18 cellular contexts compared by ENCODE assay signal in the genomic region with DNA sequence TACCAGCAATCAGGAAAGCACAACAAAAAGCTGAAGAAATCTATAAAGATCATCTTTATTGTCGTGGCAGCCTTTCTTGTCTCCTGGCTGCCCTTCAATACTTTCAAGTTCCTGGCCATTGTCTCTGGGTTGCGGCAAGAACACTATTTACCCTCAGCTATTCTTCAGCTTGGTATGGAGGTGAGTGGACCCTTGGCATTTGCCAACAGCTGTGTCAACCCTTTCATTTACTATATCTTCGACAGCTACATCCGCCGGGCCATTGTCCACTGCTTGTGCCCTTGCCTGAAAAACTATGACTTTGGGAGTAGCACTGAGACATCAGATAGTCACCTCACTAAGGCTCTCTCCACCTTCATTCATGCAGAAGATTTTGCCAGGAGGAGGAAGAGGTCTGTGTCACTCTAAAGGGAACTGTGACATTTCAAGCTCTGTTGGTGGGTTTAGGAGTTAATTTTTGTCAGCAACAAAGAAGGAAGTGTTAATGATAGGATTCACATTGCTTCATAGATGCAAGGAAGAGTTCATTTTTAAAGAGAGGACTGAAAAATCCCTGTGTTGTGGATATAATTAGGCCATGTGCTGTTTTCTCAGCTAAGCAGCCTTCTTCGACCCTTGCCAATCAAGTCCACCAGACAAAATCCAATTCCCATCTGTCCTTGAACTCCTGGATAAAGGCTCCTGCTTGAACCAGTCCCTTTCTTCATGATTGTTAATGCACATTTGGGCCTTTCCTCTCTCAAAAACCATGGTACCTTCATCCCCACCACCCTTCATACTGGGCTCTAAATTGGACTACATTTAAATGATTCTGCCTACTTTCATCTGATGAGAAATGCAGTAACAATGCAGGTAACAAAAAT. TPM values are rescaled to one million over a fixed set of nuclear protein-coding genes. Genes with fewer than 3 reads are reported as not detected.
A peak's percentile ranks its signal among the peaks of the same experiment; 100 is the strongest.
DNase-seq lines count a peak whose midpoint lies in the region; ATAC-seq and TF ChIP-seq lines count a peak whose summit lies in the region.
"Had no signal": no experiment of that assay in that cellular context is flagged by ENCODE, and none has a peak within 500 bp of the region (broad histone marks: within the 10 kb centered on the region; RNA-seq: fewer than 3 reads in every experiment).

No MANE protein-coding gene starts in this region.

- H3K9me3 ChIP-seq in neural progenitor cell (ENCODE audit: low read depth) = no peaks in the 10 kb centered on the region

- ATAC-seq in activated T-cell treated with anti-CD3 and anti-CD28 coated beads, Interleukin-2, amount 50 U/mL, for 4 hours = no peak
- ATAC-seq in stimulated activated naive B cell treated with anti-CD40 and anti-IgM and Interleukin-4, amounts not matched to agents 10 μg/mL and 1 μg/mL and 100 μg/mL, for 72 hours (replicated peaks) = no peak
- ATAC-seq in HG03439 (IDR thresholded peaks at IDR 0.05; ENCODE audit: unreplicated experiment) = no peak

- H3K9me3 Mint-ChIP-seq in activated T-cell treated with anti-CD3 and anti-CD28 coated beads, Interleukin-2, amount 50 U/mL, for 4 hours = no peaks in the 10 kb centered on the region
- no peaks in the 10 kb centered on the region for H3K9me3 Mint-ChIP-seq in activated naive CD8-positive, alpha-beta T cell (ENCODE audit: low read depth)
- no peaks in the 10 kb centered on the region for H3K9me3 Mint-ChIP-seq in stimulated activated naive B cell treated with anti-CD40 and anti-IgM and Interleukin-4, amounts not matched to agents 10 μg/mL and 1 μg/mL and 100 μg/mL, for 72 hours
- no peaks in the 10 kb centered on the region for H3K9me3 Mint-ChIP-seq in neural progenitor cell

- H3K27me3 ChIP-seq in neural progenitor cell = peaks cover 29% of the 10 kb centered on the region

- H3K36me3 Mint-ChIP-seq in activated T-cell treated with anti-CD3 and anti-CD28 coated beads, Interleukin-2, amount 50 U/mL, for 4 hours (ENCODE audit: insufficient read depth) = no peaks in the 10 kb centered on the region
- H3K36me3 Mint-ChIP-seq in activated naive CD8-positive, alpha-beta T cell = no peaks in the 10 kb centered on the region
- peaks cover 0 to 7% of the 10 kb centered on the region in 2 donors for H3K36me3 Mint-ChIP-seq in stimulated activated naive B cell treated with anti-CD40 and anti-IgM and Interleukin-4, amounts not matched to agents 10 μg/mL and 1 μg/mL and 100 μg/mL, for 72 hours
- H3K36me3 Mint-ChIP-seq in neural progenitor cell = no peaks in the 10 kb centered on the region

- no peak for DNase-seq in activated T-cell treated with anti-CD3 and anti-CD28 coated beads, Interleukin-2, amount 50 U/mL, for 4 hours
- no peak for DNase-seq in activated T-cell treated with anti-CD3 and anti-CD28 coated beads, Interleukin-2, amount 50 U/mL, for 1 hour
- DNase-seq in MV-4-11 (lab: John Stamatoyannopoulos, UW) (peak; percentile 44), H4 (ENCODE audit: low spot score) (no peak), neural progenitor cell (ENCODE audit: low spot score) (no peak)
- DNase-seq in stimulated activated naive B cell treated with anti-CD40 and anti-IgM and Interleukin-4, amounts not matched to agents 10 μg/mL and 1 μg/mL and 100 μg/mL, for 72 hours = no peak
- DNase-seq: ACHN; activated CD4-positive, alpha-beta T cell treated with anti-CD3 and anti-CD28 coated beads for 4 hours; activated naive CD4-positive, alpha-beta T cell treated with anti-CD3 and anti-CD28 coated beads, Interleukin-2, amount 50 U/mL, for 16 hours; foreskin fibroblast; NCI-H187; NCI-H524 treated with DMSO at 0.1 percent for 48 hours; stimulated activated CD4-positive, alpha-beta T cell treated with anti-CD3 and anti-CD28 coated beads, Interleukin-4, amount 100 ng/mL, for 1 hour had no signal

- H3K27ac Mint-ChIP-seq in activated naive CD8-positive, alpha-beta T cell = no peak overlapping the region
- H3K27ac Mint-ChIP-seq in stimulated activated naive B cell treated with anti-CD40 and anti-IgM and Interleukin-4, amounts not matched to agents 10 μg/mL and 1 μg/mL and 100 μg/mL, for 72 hours = peak overlapping the region; percentile 47
- no peak overlapping the region for H3K27ac Mint-ChIP-seq in neural progenitor cell

- H3K27ac ChIP-seq in neural progenitor cell = no peak overlapping the region
- H3K27ac ChIP-seq: RWPE1 had no signal

- H3K4me3 ChIP-seq in neural progenitor cell = no peak overlapping the region

- H4K20me1 ChIP-seq in neural progenitor cell (ENCODE audit: low read depth) = peaks cover 4% of the 10 kb centered on the region

- H3K79me2 ChIP-seq in neural progenitor cell (ENCODE audit: low read depth) = no peaks in the 10 kb centered on the region

- H3K36me3 ChIP-seq in neural progenitor cell = no peaks in the 10 kb centered on the region

- no peaks in the 10 kb centered on the region for H3F3A ChIP-seq in neural progenitor cell (ENCODE audit: low read depth)

- H3K4me1 ChIP-seq in neural progenitor cell = peaks cover 15% of the 10 kb centered on the region

- H3K4me3 Mint-ChIP-seq in activated T-cell treated with anti-CD3 and anti-CD28 coated beads, Interleukin-2, amount 50 U/mL, for 4 hours = peak overlapping the region; percentile 58
- H3K4me3 Mint-ChIP-seq in activated naive CD8-positive, alpha-beta T cell = peak overlapping the region; percentile 24
- peak overlapping the region; percentile 21 to 41 for H3K4me3 Mint-ChIP-seq in stimulated activated naive B cell treated with anti-CD40 and anti-IgM and Interleukin-4, amounts not matched to agents 10 μg/mL and 1 μg/mL and 100 μg/mL, for 72 hours
- no peak overlapping the region for H3K4me3 Mint-ChIP-seq in neural progenitor cell

- no peak overlapping the region for H3K4me2 ChIP-seq in neural progenitor cell

- no peak overlapping the region for H3K9ac ChIP-seq in neural progenitor cell

- H3K27me3 Mint-ChIP-seq in activated T-cell treated with anti-CD3 and anti-CD28 coated beads, Interleukin-2, amount 50 U/mL, for 4 hours (ENCODE audit: low read depth) = no peaks in the 10 kb centered on the region
- no peaks in the 10 kb centered on the region for H3K27me3 Mint-ChIP-seq in activated naive CD8-positive, alpha-beta T cell
- peaks cover 4 to 12% of the 10 kb centered on the region in 2 donors for H3K27me3 Mint-ChIP-seq in stimulated activated naive B cell treated with anti-CD40 and anti-IgM and Interleukin-4, amounts not matched to agents 10 μg/mL and 1 μg/mL and 100 μg/mL, for 72 hours
- H3K27me3 Mint-ChIP-seq in neural progenitor cell (ENCODE audit: insufficient read depth, low read depth) = peaks cover 4% of the 10 kb centered on the region

- TF ChIP-seq CTCF in neural progenitor cell (IDR thresholded peaks at IDR 0.05) = no peak

- H3K4me1 Mint-ChIP-seq in activated T-cell treated with anti-CD3 and anti-CD28 coated beads, Interleukin-2, amount 50 U/mL, for 4 hours (ENCODE audit: low read depth) = peaks cover 15% of the 10 kb centered on the region
- H3K4me1 Mint-ChIP-seq in activated naive CD8-positive, alpha-beta T cell (ENCODE audit: low read depth) = peaks cover 15% of the 10 kb centered on the region
- H3K4me1 Mint-ChIP-seq in stimulated activated naive B cell treated with anti-CD40 and anti-IgM and Interleukin-4, amounts not matched to agents 10 μg/mL and 1 μg/mL and 100 μg/mL, for 72 hours = peaks cover 5 to 9% of the 10 kb centered on the region in 2 donors
- peaks cover 3% of the 10 kb centered on the region for H3K4me1 Mint-ChIP-seq in neural progenitor cell

- H2AFZ ChIP-seq in neural progenitor cell (replicated peaks) = no peak overlapping the region

RNA-seq across cellular contexts. Expression of a gene that starts 1.2 kb away (rescaled TPM):
- 1 to 10 TPM; 1.4 to 2.0 (median 1.5) TPM for total RNA-seq in activated T-cell treated with anti-CD3 and anti-CD28 coated beads, Interleukin-2, amount 50 U/mL, for 4 hours
- total RNA-seq in H4 (2014; rRNA removed; shearing (Covaris generic)) = 0.06 TPM in 1 of 2 replicates, not detected in the other
- not detected in 2 replicates for total RNA-seq in neural progenitor cell (ENCODE audit: low replicate concordance)
- total RNA-seq: bronchial epithelial cell, lower leg skin had no signal

RNA-seq across cellular contexts. Expression of a gene that starts 10.2 kb away (rescaled TPM):
- total RNA-seq in activated T-cell treated with anti-CD3 and anti-CD28 coated beads, Interleukin-2, amount 50 U/mL, for 4 hours = 100 to 1,000 TPM; 222 to 249 (median 241) TPM
- total RNA-seq in H4 (2014; rRNA removed; shearing (Covaris generic)) = 86.1 and 200 TPM in 2 replicates
- 110 and 176 TPM in 2 replicates for total RNA-seq in neural progenitor cell (ENCODE audit: low replicate concordance)

RNA-seq across cellular contexts. Expression of a gene that starts 35.5 kb away (rescaled TPM):
- total RNA-seq in activated T-cell treated with anti-CD3 and anti-CD28 coated beads, Interleukin-2, amount 50 U/mL, for 4 hours = not detected
- not detected in 2 replicates for total RNA-seq in H4 (2014; rRNA removed; shearing (Covaris generic))
- total RNA-seq in neural progenitor cell (ENCODE audit: low replicate concordance) = not detected in 2 replicates
- total RNA-seq: bronchial epithelial cell, lower leg skin had no signal
